8 cellular contexts compared by ENCODE assay signal in genomic region chr17:30600062-30600829, GRCh38.
DNase-seq lines count a peak whose midpoint lies in the region; ATAC-seq, FAIRE-seq and TF ChIP-seq lines count a peak whose summit lies in the region.

No MANE protein-coding gene starts in this region.

- H2AFZ ChIP-seq in astrocyte (ENCODE audit: low read depth, low read length) = peak overlapping the region; percentile 88

- H3K4me3 ChIP-seq in astrocyte (ENCODE audit: insufficient read depth, low read depth, low read length) = peak overlapping the region; percentile 83

- peak overlapping the region; percentile 86 for H3K4me3 Mint-ChIP-seq in astrocyte (ENCODE audit: unreplicated experiment)

- H3K36me3 ChIP-seq in astrocyte (ENCODE audit: insufficient read depth, low read length) = no peaks in the 10 kb centered on the region

- no peaks in the 10 kb centered on the region for H3K27me3 ChIP-seq in astrocyte (ENCODE audit: insufficient read depth, low read length)

- no peaks in the 10 kb centered on the region for H3K27me3 Mint-ChIP-seq in astrocyte (ENCODE audit: low read depth, unreplicated experiment)

- DNase-seq in GM13977 (ENCODE audit: low spot score) (peak; percentile 91), NCI-H1092 treated with DMSO at 0.1 percent for 48 hours (lab: John Stamatoyannopoulos, UW) (peak; percentile 84), T-helper 2 cell (peak; percentile 32 to 75 (median 44)), astrocyte (ENCODE audit: low read depth) (peak; percentile 65), hippocampal formation (lab: John Stamatoyannopoulos, UW) (peak; percentile 62 to 75), renal cortical epithelial cell (ENCODE audit: low read depth) (peak; percentile 40), cortex of kidney (lab: John Stamatoyannopoulos, UW) (no peak)

- H3K4me2 ChIP-seq in astrocyte (ENCODE audit: low read length) = peak overlapping the region; percentile 97

- no peaks in the 10 kb centered on the region for H3K9me3 ChIP-seq in astrocyte (ENCODE audit: insufficient read depth, low read depth, low read length)

- H3K27ac ChIP-seq in astrocyte (ENCODE audit: low read depth, low read length) = peak overlapping the region; percentile 91

- FAIRE-seq in astrocyte (lab: Jason Lieb, UNC) = no peak

- ATAC-seq in HG02642 (IDR thresholded peaks at IDR 0.05; ENCODE audit: poor library complexity, unreplicated experiment) = peak; percentile 87

- H3K9me3 Mint-ChIP-seq in astrocyte (ENCODE audit: unreplicated experiment) = no peaks in the 10 kb centered on the region

- H3K27ac Mint-ChIP-seq in astrocyte (ENCODE audit: unreplicated experiment) = peak overlapping the region; percentile 75

- no peaks in the 10 kb centered on the region for H3K36me3 Mint-ChIP-seq in astrocyte (ENCODE audit: low read depth, unreplicated experiment)

- in situ Hi-C loops in GM13977 (cut with MboI; ENCODE audit: low pct_unique_long_range_greater_than_20kb, low sequenced_read_pairs, unreplicated experiment) = no loop called here

- peaks cover 8% of the 10 kb centered on the region for H3K4me1 ChIP-seq in astrocyte (ENCODE audit: insufficient read depth, low read length)

- H3K4me1 Mint-ChIP-seq in astrocyte (ENCODE audit: low read depth, unreplicated experiment) = peaks cover 13% of the 10 kb centered on the region

- H4K20me1 ChIP-seq in astrocyte (ENCODE audit: insufficient read depth, low read length) = peaks cover 13% of the 10 kb centered on the region

- peak overlapping the region; percentile 88 for H3K9ac ChIP-seq in astrocyte (ENCODE audit: low read length)

- peaks cover 33% of the 10 kb centered on the region for H3K79me2 ChIP-seq in astrocyte (ENCODE audit: insufficient read depth, low read length)

- TF ChIP-seq CTCF in GM13977 (IDR thresholded peaks at IDR 0.05; ENCODE audit: extremely low read depth, insufficient read depth, missing control alignments) = peak; percentile 46
- TF ChIP-seq CTCF in astrocyte (IDR thresholded peaks at IDR 0.05; ENCODE audit: insufficient read depth, low read depth, low read length) = peak; percentile 48
